ENCODE assay signal across 8 cellular contexts in genomic region chr1:227734546-227734857, GRCh38. TPM values are rescaled to one million over a fixed set of nuclear protein-coding genes. Genes with fewer than 3 reads are reported as not detected.
A peak's percentile ranks its signal among the peaks of the same experiment; 100 is the strongest.
DNase-seq lines count a peak whose midpoint lies in the region; ATAC-seq and TF ChIP-seq lines count a peak whose summit lies in the region.

No MANE protein-coding gene starts in this region.

- H3K9me3 Mint-ChIP-seq in Calu3 (ENCODE audit: low read depth, unreplicated experiment) (no peaks in the 10 kb centered on the region), immature natural killer cell (no peaks in the 10 kb centered on the region)
- no peaks in the 10 kb centered on the region for H3K9me3 Mint-ChIP-seq in activated T-helper 17 cell treated with anti-CD3 and anti-CD28 coated beads, Interleukin-2, amount 50 U/mL, for 72 hours

- peak overlapping the region; percentile 99 for H3K4me3 ChIP-seq in thoracic aorta

- H3K4me1 Mint-ChIP-seq in Calu3 (ENCODE audit: low read depth, unreplicated experiment) (peaks cover 8% of the 10 kb centered on the region), immature natural killer cell (peaks cover 19 to 42% of the 10 kb centered on the region in 2 donors)
- peaks cover 9% of the 10 kb centered on the region for H3K4me1 Mint-ChIP-seq in activated T-helper 17 cell treated with anti-CD3 and anti-CD28 coated beads, Interleukin-2, amount 50 U/mL, for 72 hours

- H3K27ac Mint-ChIP-seq in Calu3 (ENCODE audit: unreplicated experiment) (peak overlapping the region; percentile 58), immature natural killer cell (peak overlapping the region; percentile 76 to 89 (median 84))
- H3K27ac Mint-ChIP-seq in activated T-helper 17 cell treated with anti-CD3 and anti-CD28 coated beads, Interleukin-2, amount 50 U/mL, for 72 hours: peak overlapping the region; percentile 79

- intact Hi-C loops in Calu3 (cut with micrococcal nuclease; ENCODE audit: unreplicated experiment): no loop called here

- H3K27ac ChIP-seq in thoracic aorta: peak overlapping the region in 1 of 2 donors; percentile 83

- H3K4me1 ChIP-seq in thoracic aorta (ENCODE audit: control insufficient read depth in 1 of 2, low read depth in 2 of 2): peaks cover 15 to 40% of the 10 kb centered on the region in 2 donors

- no peak for DNase-seq in Calu3
- DNase-seq in immature natural killer cell: no peak
- no peak for DNase-seq in thoracic aorta (ENCODE audit: low spot score)
- no peak for DNase-seq in germinal center (ENCODE audit: low spot score)

- H3K4me3 Mint-ChIP-seq in Calu3 (ENCODE audit: low read depth, unreplicated experiment) (peak overlapping the region; percentile 83), immature natural killer cell (peak overlapping the region; percentile 85 to 91 (median 90))
- H3K4me3 Mint-ChIP-seq in activated T-helper 17 cell treated with anti-CD3 and anti-CD28 coated beads, Interleukin-2, amount 50 U/mL, for 72 hours: peak overlapping the region; percentile 94

- CTCF ChIA-PET in Calu3 (lab: Charles Lee): interaction anchor here (0.7 kb wide), 2 partner anchors 25 to 26 kb away, joined by 4 to 13 read pairs; no protein-coding TSS in a partner anchor

- peaks cover 67% of the 10 kb centered on the region for H3K36me3 Mint-ChIP-seq in Calu3 (ENCODE audit: insufficient read depth, unreplicated experiment)
- peaks cover 43% of the 10 kb centered on the region for H3K36me3 Mint-ChIP-seq in activated T-helper 17 cell treated with anti-CD3 and anti-CD28 coated beads, Interleukin-2, amount 50 U/mL, for 72 hours (ENCODE audit: low read depth)
- no peaks in the 10 kb centered on the region for H3K36me3 Mint-ChIP-seq in immature natural killer cell

- BruUV-seq in Calu3 (replicated peaks; lab: Mats Ljungman, UMichigan): no TSS peak

- ATAC-seq in HG02943 (IDR thresholded peaks at IDR 0.05; ENCODE audit: low read depth, unreplicated experiment) (peak; percentile 3), thoracic aorta (ENCODE audit: insufficient number of reproducible peaks, low FRiP score, low read depth) (no peak), GM18870 (IDR thresholded peaks at IDR 0.05; ENCODE audit: unreplicated experiment) (no peak), HG02610 (IDR thresholded peaks at IDR 0.05; ENCODE audit: unreplicated experiment) (no peak)
- no peak for ATAC-seq in activated T-helper 17 cell treated with anti-CD3 and anti-CD28 coated beads, Interleukin-2, amount 50 U/mL, for 72 hours (replicated peaks)

- TF ChIP-seq CTCF in Calu3 (IDR thresholded peaks at IDR 0.05; ENCODE audit: unreplicated experiment) (no peak), thoracic aorta (IDR thresholded peaks at IDR 0.05) (no peak)

- no peaks in the 10 kb centered on the region for H3K27me3 Mint-ChIP-seq in Calu3 (ENCODE audit: unreplicated experiment)
- no peaks in the 10 kb centered on the region for H3K27me3 Mint-ChIP-seq in activated T-helper 17 cell treated with anti-CD3 and anti-CD28 coated beads, Interleukin-2, amount 50 U/mL, for 72 hours
- H3K27me3 Mint-ChIP-seq in immature natural killer cell (ENCODE audit: low read depth in 3 of 3): peaks cover 2 to 12% (median 11%) of the 10 kb centered on the region in 3 donors

- peaks cover 3% of the 10 kb centered on the region for H3K36me3 ChIP-seq in thoracic aorta

- H3K27me3 ChIP-seq in thoracic aorta (replicated peaks; ENCODE audit: insufficient read depth): no peaks in the 10 kb centered on the region

- no peaks in the 10 kb centered on the region for H3K9me3 ChIP-seq in thoracic aorta

RNA-seq across cellular contexts. Expression of gene JMJD4, which starts 0.6 kb away (rescaled TPM):
- total RNA-seq in Calu3 (2022) (37.8 and 40.0 TPM in 2 replicates), thoracic aorta (10 to 100 TPM; 19.4 to 24.2 TPM)
- 10 to 100 TPM; 10.6 to 19.9 TPM for total RNA-seq in activated T-helper 17 cell treated with anti-CD3 and anti-CD28 coated beads, Interleukin-2, amount 50 U/mL, for 72 hours
- 10 to 100 TPM; 22.3 to 25.9 (median 25.0) TPM for polyA plus RNA-seq in immature natural killer cell

RNA-seq across cellular contexts. Expression of gene SNAP47, which starts 0.7 kb away (rescaled TPM):
- 39.4 and 39.9 TPM in 2 replicates for total RNA-seq in Calu3 (2022)
- total RNA-seq in activated T-helper 17 cell treated with anti-CD3 and anti-CD28 coated beads, Interleukin-2, amount 50 U/mL, for 72 hours: 10 to 100 TPM; 42.9 to 53.6 TPM
- 10 to 100 TPM; 37.0 to 44.9 (median 37.7) TPM for polyA plus RNA-seq in immature natural killer cell
- total RNA-seq in thoracic aorta: 10 to 100 TPM; 26.3 to 42.4 TPM
